1 cellular context compared by ENCODE assay signal in genomic region chr4:139453041-139453370, GRCh38.
A peak's percentile ranks its signal among the peaks of the same experiment; 100 is the strongest.
TF ChIP-seq lines count a peak whose summit lies in the region.

No MANE protein-coding gene starts in this region.

TF ChIP-seq in HepG2, 621 proteins besides CTCF, POLR2A, EP300 and RAD21 (continued from another document and continues in another):
- TF ChIP-seq FOXO4 (CRISPR knock-in tag; conservative IDR thresholded peaks at IDR 0.05) (no peak), ZNF20 (CRISPR knock-in tag; IDR thresholded peaks at IDR 0.05) (no peak), SOX13 (IDR thresholded peaks at IDR 0.05) (no peak), SOX13 (CRISPR knock-in tag; conservative IDR thresholded peaks at IDR 0.05 in 1 of 2, IDR thresholded peaks at IDR 0.05 in 1 of 2) (no peak), ZSCAN21 (CRISPR knock-in tag; IDR thresholded peaks at IDR 0.05; ENCODE audit: borderline replicate concordance) (0 out of 2 replicates have a peak, but pooled peaks have one; percentile 14), TFE3 (CRISPR knock-in tag; IDR thresholded peaks at IDR 0.05) (peak; percentile 6; the same call in 1 of the 2 replicates), ZNF207 (IDR thresholded peaks at IDR 0.05; ENCODE audit: borderline replicate concordance) (no peak), RBM22 (optimal IDR thresholded peaks at IDR 0.05; ENCODE audit: low read length) (peak; percentile 9), ZIK1 (CRISPR knock-in tag; IDR thresholded peaks at IDR 0.05; ENCODE audit: borderline replicate concordance, low read depth) (no peak), ZNF274 (CRISPR knock-in tag; IDR thresholded peaks at IDR 0.05) (no peak), NFIB (CRISPR knock-in tag; IDR thresholded peaks at IDR 0.05; ENCODE audit: borderline replicate concordance) (no peak), CSRNP2 (CRISPR knock-in tag; conservative IDR thresholded peaks at IDR 0.05; ENCODE audit: low read depth) (no peak), ATM (IDR thresholded peaks at IDR 0.05; ENCODE audit: borderline replicate concordance) (no peak), MYPOP (CRISPR knock-in tag; IDR thresholded peaks at IDR 0.05) (peak; percentile 23; the same call in 1 of the 2 replicates), ZNF256 (CRISPR knock-in tag; conservative IDR thresholded peaks at IDR 0.05) (no peak), PATZ1 (CRISPR knock-in tag; IDR thresholded peaks at IDR 0.05) (no peak), FOSL1 (CRISPR knock-in tag; IDR thresholded peaks at IDR 0.05; ENCODE audit: borderline replicate concordance) (no peak), CREB1 (IDR thresholded peaks at IDR 0.05) (no peak), CREB1 (CRISPR knock-in tag; IDR thresholded peaks at IDR 0.05) (0 out of 2 replicates have a peak, but pooled peaks have one; percentile 40), MIXL1 (CRISPR knock-in tag; IDR thresholded peaks at IDR 0.05) (peak; percentile 39; the same call in 1 of the 2 replicates), TBL1XR1 (IDR thresholded peaks at IDR 0.05; ENCODE audit: borderline replicate concordance, low read length, partially characterized antibody) (no peak), PLRG1 (conservative IDR thresholded peaks at IDR 0.05) (no peak), U2AF1 (optimal IDR thresholded peaks at IDR 0.05; ENCODE audit: low read depth, low read length) (peak; percentile 82), ZNF589 (CRISPR knock-in tag; conservative IDR thresholded peaks at IDR 0.05) (no peak), SNAPC5 (CRISPR knock-in tag; IDR thresholded peaks at IDR 0.05; ENCODE audit: borderline replicate concordance) (no peak), NCOA1 (CRISPR knock-in tag; IDR thresholded peaks at IDR 0.05) (no peak)
- TF ChIP-seq, protein P1, sequence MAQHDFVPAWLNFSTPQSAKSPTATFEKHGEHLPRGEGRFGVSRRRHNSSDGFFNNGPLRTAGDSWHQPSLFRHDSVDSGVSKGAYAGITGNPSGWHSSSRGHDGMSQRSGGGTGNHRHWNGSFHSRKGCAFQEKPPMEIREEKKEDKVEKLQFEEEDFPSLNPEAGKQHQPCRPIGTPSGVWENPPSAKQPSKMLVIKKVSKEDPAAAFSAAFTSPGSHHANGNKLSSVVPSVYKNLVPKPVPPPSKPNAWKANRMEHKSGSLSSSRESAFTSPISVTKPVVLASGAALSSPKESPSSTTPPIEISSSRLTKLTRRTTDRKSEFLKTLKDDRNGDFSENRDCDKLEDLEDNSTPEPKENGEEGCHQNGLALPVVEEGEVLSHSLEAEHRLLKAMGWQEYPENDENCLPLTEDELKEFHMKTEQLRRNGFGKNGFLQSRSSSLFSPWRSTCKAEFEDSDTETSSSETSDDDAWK (CRISPR knock-in tag; IDR thresholded peaks at IDR 0.05): no peak
- TF ChIP-seq, protein P2, sequence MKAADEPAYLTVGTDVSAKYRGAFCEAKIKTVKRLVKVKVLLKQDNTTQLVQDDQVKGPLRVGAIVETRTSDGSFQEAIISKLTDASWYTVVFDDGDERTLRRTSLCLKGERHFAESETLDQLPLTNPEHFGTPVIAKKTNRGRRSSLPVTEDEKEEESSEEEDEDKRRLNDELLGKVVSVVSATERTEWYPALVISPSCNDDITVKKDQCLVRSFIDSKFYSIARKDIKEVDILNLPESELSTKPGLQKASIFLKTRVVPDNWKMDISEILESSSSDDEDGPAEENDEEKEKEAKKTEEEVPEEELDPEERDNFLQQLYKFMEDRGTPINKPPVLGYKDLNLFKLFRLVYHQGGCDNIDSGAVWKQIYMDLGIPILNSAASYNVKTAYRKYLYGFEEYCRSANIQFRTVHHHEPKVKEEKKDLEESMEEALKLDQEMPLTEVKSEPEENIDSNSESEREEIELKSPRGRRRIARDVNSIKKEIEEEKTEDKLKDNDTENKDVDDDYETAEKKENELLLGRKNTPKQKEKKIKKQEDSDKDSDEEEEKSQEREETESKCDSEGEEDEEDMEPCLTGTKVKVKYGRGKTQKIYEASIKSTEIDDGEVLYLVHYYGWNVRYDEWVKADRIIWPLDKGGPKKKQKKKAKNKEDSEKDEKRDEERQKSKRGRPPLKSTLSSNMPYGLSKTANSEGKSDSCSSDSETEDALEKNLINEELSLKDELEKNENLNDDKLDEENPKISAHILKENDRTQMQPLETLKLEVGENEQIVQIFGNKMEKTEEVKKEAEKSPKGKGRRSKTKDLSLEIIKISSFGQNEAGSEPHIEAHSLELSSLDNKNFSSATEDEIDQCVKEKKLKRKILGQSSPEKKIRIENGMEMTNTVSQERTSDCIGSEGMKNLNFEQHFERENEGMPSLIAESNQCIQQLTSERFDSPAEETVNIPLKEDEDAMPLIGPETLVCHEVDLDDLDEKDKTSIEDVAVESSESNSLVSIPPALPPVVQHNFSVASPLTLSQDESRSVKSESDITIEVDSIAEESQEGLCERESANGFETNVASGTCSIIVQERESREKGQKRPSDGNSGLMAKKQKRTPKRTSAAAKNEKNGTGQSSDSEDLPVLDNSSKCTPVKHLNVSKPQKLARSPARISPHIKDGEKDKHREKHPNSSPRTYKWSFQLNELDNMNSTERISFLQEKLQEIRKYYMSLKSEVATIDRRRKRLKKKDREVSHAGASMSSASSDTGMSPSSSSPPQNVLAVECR (CRISPR knock-in tag; IDR thresholded peaks at IDR 0.05; ENCODE audit: borderline replicate concordance): no peak
- TF ChIP-seq, protein P3, sequence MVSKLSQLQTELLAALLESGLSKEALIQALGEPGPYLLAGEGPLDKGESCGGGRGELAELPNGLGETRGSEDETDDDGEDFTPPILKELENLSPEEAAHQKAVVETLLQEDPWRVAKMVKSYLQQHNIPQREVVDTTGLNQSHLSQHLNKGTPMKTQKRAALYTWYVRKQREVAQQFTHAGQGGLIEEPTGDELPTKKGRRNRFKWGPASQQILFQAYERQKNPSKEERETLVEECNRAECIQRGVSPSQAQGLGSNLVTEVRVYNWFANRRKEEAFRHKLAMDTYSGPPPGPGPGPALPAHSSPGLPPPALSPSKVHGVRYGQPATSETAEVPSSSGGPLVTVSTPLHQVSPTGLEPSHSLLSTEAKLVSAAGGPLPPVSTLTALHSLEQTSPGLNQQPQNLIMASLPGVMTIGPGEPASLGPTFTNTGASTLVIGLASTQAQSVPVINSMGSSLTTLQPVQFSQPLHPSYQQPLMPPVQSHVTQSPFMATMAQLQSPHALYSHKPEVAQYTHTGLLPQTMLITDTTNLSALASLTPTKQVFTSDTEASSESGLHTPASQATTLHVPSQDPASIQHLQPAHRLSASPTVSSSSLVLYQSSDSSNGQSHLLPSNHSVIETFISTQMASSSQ (IDR thresholded peaks at IDR 0.05; ENCODE audit: low read depth): peak; percentile 86
- TF ChIP-seq, protein P3 (CRISPR knock-in tag; IDR thresholded peaks at IDR 0.05; ENCODE audit: borderline replicate concordance): 0 out of 2 replicates have a peak, but pooled peaks have one; percentile 65
- TF ChIP-seq, protein P4, sequence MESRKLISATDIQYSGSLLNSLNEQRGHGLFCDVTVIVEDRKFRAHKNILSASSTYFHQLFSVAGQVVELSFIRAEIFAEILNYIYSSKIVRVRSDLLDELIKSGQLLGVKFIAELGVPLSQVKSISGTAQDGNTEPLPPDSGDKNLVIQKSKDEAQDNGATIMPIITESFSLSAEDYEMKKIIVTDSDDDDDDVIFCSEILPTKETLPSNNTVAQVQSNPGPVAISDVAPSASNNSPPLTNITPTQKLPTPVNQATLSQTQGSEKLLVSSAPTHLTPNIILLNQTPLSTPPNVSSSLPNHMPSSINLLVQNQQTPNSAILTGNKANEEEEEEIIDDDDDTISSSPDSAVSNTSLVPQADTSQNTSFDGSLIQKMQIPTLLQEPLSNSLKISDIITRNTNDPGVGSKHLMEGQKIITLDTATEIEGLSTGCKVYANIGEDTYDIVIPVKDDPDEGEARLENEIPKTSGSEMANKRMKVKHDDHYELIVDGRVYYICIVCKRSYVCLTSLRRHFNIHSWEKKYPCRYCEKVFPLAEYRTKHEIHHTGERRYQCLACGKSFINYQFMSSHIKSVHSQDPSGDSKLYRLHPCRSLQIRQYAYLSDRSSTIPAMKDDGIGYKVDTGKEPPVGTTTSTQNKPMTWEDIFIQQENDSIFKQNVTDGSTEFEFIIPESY (CRISPR knock-in tag; IDR thresholded peaks at IDR 0.05): no peak
- TF ChIP-seq, protein P5, sequence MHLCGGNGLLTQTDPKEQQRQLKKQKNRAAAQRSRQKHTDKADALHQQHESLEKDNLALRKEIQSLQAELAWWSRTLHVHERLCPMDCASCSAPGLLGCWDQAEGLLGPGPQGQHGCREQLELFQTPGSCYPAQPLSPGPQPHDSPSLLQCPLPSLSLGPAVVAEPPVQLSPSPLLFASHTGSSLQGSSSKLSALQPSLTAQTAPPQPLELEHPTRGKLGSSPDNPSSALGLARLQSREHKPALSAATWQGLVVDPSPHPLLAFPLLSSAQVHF (CRISPR knock-in tag; IDR thresholded peaks at IDR 0.05): no peak; the same call in 1 of the 2 replicates
- TF ChIP-seq, protein P6, sequence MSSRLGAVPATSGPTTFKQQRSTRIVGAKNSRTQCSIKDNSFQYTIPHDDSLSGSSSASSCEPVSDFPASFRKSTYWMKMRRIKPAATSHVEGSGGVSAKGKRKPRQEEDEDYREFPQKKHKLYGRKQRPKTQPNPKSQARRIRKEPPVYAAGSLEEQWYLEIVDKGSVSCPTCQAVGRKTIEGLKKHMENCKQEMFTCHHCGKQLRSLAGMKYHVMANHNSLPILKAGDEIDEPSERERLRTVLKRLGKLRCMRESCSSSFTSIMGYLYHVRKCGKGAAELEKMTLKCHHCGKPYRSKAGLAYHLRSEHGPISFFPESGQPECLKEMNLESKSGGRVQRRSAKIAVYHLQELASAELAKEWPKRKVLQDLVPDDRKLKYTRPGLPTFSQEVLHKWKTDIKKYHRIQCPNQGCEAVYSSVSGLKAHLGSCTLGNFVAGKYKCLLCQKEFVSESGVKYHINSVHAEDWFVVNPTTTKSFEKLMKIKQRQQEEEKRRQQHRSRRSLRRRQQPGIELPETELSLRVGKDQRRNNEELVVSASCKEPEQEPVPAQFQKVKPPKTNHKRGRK (CRISPR knock-in tag; IDR thresholded peaks at IDR 0.05): no peak
